ENCODE assay signal across 15 cellular contexts in the genomic region with DNA sequence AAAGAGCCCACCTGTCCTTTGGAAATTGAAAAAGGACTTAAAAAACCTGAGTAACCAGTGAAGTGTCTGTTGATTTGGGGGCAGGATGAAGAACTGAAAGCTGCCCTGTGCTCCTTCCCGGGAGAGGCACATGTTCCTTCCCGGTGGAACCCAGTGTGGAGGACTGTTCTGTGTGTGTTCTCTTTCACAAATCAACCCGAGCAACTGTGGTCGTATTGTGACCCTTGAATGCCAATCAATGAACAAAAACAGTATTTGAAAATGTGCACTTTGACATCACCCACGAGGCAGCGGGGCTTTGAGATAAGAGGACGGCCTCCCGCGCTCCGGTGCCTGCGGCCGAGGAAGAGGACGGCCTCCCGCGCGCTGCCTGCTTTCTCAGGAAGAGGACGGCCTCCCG.
A peak's percentile ranks its signal among the peaks of the same experiment; 100 is the strongest.
DNase-seq lines count a peak whose midpoint lies in the region; ATAC-seq and TF ChIP-seq lines count a peak whose summit lies in the region.
"Had no signal": no experiment of that assay in that cellular context is flagged by ENCODE, and none has a peak within 500 bp of the region (broad histone marks: within the 10 kb centered on the region; RNA-seq: fewer than 3 reads in every experiment).

No MANE protein-coding gene starts in this region.

- H3K36me3 ChIP-seq in CD4-positive, alpha-beta memory T cell (ENCODE audit: insufficient read depth, low read length) = no peaks in the 10 kb centered on the region
- no peaks in the 10 kb centered on the region for H3K36me3 ChIP-seq in left lung
- H3K36me3 ChIP-seq: BLaER1 treated with 17β-estradiol and CSF1 and Interleukin-3, amounts not matched to agents 10 nM and 100 nM had no signal

- H3K27ac ChIP-seq in CD4-positive, alpha-beta memory T cell (ENCODE audit: low read depth, low read length) = no peak overlapping the region
- H3K27ac ChIP-seq in left lung = no peak overlapping the region
- H3K27ac ChIP-seq: BLaER1 treated with 17β-estradiol and CSF1 and Interleukin-3, amounts not matched to agents 10 nM and 100 nM; HL-60 had no signal

- H3K4me3 Mint-ChIP-seq in CD4-positive, alpha-beta memory T cell = peak overlapping the region in 5 of 8 donors; percentile 4 to 61 (median 32)
- H3K4me3 Mint-ChIP-seq in activated T-helper 2 cell treated with anti-CD3 and anti-CD28 coated beads, Interferon-gamma antibody, Interleukin-2, Interleukin-4, amounts not matched to agents 10 μg/mL and 5 μg/mL and 100 μg/mL, durations not matched to agents 14 hours and 24 hours and 36 hours (ENCODE audit: low read depth) = no peak overlapping the region
- H3K4me3 Mint-ChIP-seq: B cell, HFFc6 had no signal

- peaks cover 5% of the 10 kb centered on the region for H3K4me1 ChIP-seq in CD4-positive, alpha-beta memory T cell (ENCODE audit: insufficient read depth, low read length)
- no peaks in the 10 kb centered on the region for H3K4me1 ChIP-seq in left lung

- no peak overlapping the region for H3K4me3 ChIP-seq in CD4-positive, alpha-beta memory T cell (ENCODE audit: low read length in 2 of 2)
- no peak overlapping the region for H3K4me3 ChIP-seq in left lung
- H3K4me3 ChIP-seq: BLaER1 treated with 17β-estradiol and CSF1 and Interleukin-3, amounts not matched to agents 10 nM and 100 nM had no signal

- peaks cover 2 to 11% (median 4%) of the 10 kb centered on the region in 4 donors for H3K4me1 Mint-ChIP-seq in CD4-positive, alpha-beta memory T cell
- H3K4me1 Mint-ChIP-seq in activated T-helper 2 cell treated with anti-CD3 and anti-CD28 coated beads, Interferon-gamma antibody, Interleukin-2, Interleukin-4, amounts not matched to agents 10 μg/mL and 5 μg/mL and 100 μg/mL, durations not matched to agents 14 hours and 24 hours and 36 hours (ENCODE audit: low read depth) = peaks cover 20% of the 10 kb centered on the region
- H3K4me1 Mint-ChIP-seq: B cell had no signal

- intact Hi-C loops in CD4-positive, alpha-beta memory T cell (cut with micrococcal nuclease) = no loop called here
- intact Hi-C loops in activated T-helper 2 cell treated with anti-CD3 and anti-CD28 coated beads, Interferon-gamma antibody, Interleukin-2, Interleukin-4, amounts not matched to agents 10 μg/mL and 5 μg/mL and 100 μg/mL, durations not matched to agents 14 hours and 24 hours and 36 hours (cut with micrococcal nuclease) = no loop called here
- intact Hi-C loops in left lung (cut with DNase I) = no loop called here

- H3K9me3 ChIP-seq in CD4-positive, alpha-beta memory T cell (ENCODE audit: control insufficient read depth in 1 of 2, low read length in 2 of 2) = no peaks in the 10 kb centered on the region
- H3K9me3 ChIP-seq in left lung = no peaks in the 10 kb centered on the region

- peaks cover 3 to 5% of the 10 kb centered on the region in 2 donors for H3K27me3 Mint-ChIP-seq in CD4-positive, alpha-beta memory T cell
- no peaks in the 10 kb centered on the region for H3K27me3 Mint-ChIP-seq in activated T-helper 2 cell treated with anti-CD3 and anti-CD28 coated beads, Interferon-gamma antibody, Interleukin-2, Interleukin-4, amounts not matched to agents 10 μg/mL and 5 μg/mL and 100 μg/mL, durations not matched to agents 14 hours and 24 hours and 36 hours (ENCODE audit: low read depth)
- H3K27me3 Mint-ChIP-seq: B cell had no signal

- H3K36me3 Mint-ChIP-seq in CD4-positive, alpha-beta memory T cell = peaks cover 0 to 3% of the 10 kb centered on the region in 2 donors
- H3K36me3 Mint-ChIP-seq in activated T-helper 2 cell treated with anti-CD3 and anti-CD28 coated beads, Interferon-gamma antibody, Interleukin-2, Interleukin-4, amounts not matched to agents 10 μg/mL and 5 μg/mL and 100 μg/mL, durations not matched to agents 14 hours and 24 hours and 36 hours (ENCODE audit: low read depth) = peaks cover 6% of the 10 kb centered on the region

- POLR2A ChIA-PET in CD4-positive, alpha-beta memory T cell (lab: Charles Lee; ENCODE audit: partially characterized antibody) = no interaction called here

- no peak for TF ChIP-seq CTCF in left lung (IDR thresholded peaks at IDR 0.05)

- H3K27ac Mint-ChIP-seq in CD4-positive, alpha-beta memory T cell = no peak overlapping the region
- peak overlapping the region; percentile 12 for H3K27ac Mint-ChIP-seq in activated T-helper 2 cell treated with anti-CD3 and anti-CD28 coated beads, Interferon-gamma antibody, Interleukin-2, Interleukin-4, amounts not matched to agents 10 μg/mL and 5 μg/mL and 100 μg/mL, durations not matched to agents 14 hours and 24 hours and 36 hours
- H3K27ac Mint-ChIP-seq: B cell, HFFc6 had no signal

- no peaks in the 10 kb centered on the region for H3K27me3 ChIP-seq in CD4-positive, alpha-beta memory T cell (ENCODE audit: insufficient read depth, low read length)
- H3K27me3 ChIP-seq in left lung = peaks cover 0 to 5% of the 10 kb centered on the region in 2 donors

- CTCF ChIA-PET in CD4-positive, alpha-beta memory T cell (lab: Charles Lee; ENCODE audit: partially characterized antibody) = no interaction called here

- no peak for DNase-seq in CD4-positive, alpha-beta memory T cell
- DNase-seq in CMK (ENCODE audit: low read depth) (peak; percentile 22), mesenteric fat pad (ENCODE audit: low spot score) (peak; percentile 41), left lung (no peak), NOMO-1 (lab: John Stamatoyannopoulos, UW; ENCODE audit: unreplicated experiment in 2 of 2) (no peak)
- DNase-seq in activated T-helper 2 cell treated with anti-CD3 and anti-CD28 coated beads, Interferon-gamma antibody, Interleukin-2, Interleukin-4, amounts not matched to agents 10 μg/mL and 5 μg/mL and 100 μg/mL, durations not matched to agents 14 hours and 24 hours and 36 hours (ENCODE audit: low spot score) = no peak
- DNase-seq: DMS153, DMS79, GDM1, GOT3, HFFc6 had no signal

- ATAC-seq in left lung = no peak
- ATAC-seq: HCT116 had no signal

- peaks cover 0 to 3% (median 0%) of the 10 kb centered on the region in 8 donors for H3K9me3 Mint-ChIP-seq in CD4-positive, alpha-beta memory T cell
- peaks cover 9% of the 10 kb centered on the region for H3K9me3 Mint-ChIP-seq in activated T-helper 2 cell treated with anti-CD3 and anti-CD28 coated beads, Interferon-gamma antibody, Interleukin-2, Interleukin-4, amounts not matched to agents 10 μg/mL and 5 μg/mL and 100 μg/mL, durations not matched to agents 14 hours and 24 hours and 36 hours

Comparison
In these comparisons a context has a peak if more than half of its experiments do, and no peak if none do; other contexts are left out.
1. DNase-seq: peak in CMK (single experiment) and mesenteric fat pad (single experiment); none in CD4-positive, alpha-beta memory T cell (0 of 5), activated T-helper 2 cell treated with anti-CD3 and anti-CD28 coated beads, Interferon-gamma antibody, Interleukin-2, Interleukin-4, amounts not matched to agents 10 μg/mL and 5 μg/mL and 100 μg/mL, durations not matched to agents 14 hours and 24 hours and 36 hours (single experiment), left lung (0 of 2) and NOMO-1 (0 of 2).